Comparison of ENCODE assay signal across 13 cellular contexts in the genomic region with DNA sequence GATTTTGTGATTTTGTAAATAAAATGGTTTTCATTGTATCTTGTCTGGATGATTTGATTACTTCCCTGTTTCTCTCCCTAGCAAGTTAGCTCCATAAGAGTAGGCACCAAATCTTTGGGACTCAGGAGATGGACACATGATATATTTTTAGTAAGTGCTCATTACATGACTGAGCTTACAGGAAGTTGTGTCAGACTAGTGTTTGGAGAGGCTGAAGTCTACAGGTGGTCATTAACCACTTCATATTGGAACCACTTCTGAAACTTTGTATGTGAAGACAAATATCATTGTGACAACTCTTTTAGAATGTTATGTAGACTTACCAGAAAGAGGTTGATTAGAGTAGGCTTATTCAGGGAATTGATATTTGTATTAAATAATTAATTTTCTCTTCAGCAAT. TPM values are rescaled to one million over a fixed set of nuclear protein-coding genes. Genes with fewer than 3 reads are reported as not detected.
DNase-seq lines count a peak whose midpoint lies in the region; ATAC-seq, FAIRE-seq and TF ChIP-seq lines count a peak whose summit lies in the region.
"Had no signal": no experiment of that assay in that cellular context is flagged by ENCODE, and none has a peak within 500 bp of the region (broad histone marks: within the 10 kb centered on the region; RNA-seq: fewer than 3 reads in every experiment).

No MANE protein-coding gene starts in this region.

- no peak overlapping the region for H3K4me3 ChIP-seq in MM.1S (ENCODE audit: low read length)

- H3K36me3 Mint-ChIP-seq in WTC11 = peaks cover 4% of the 10 kb centered on the region

- TF ChIP-seq POLR2A in GM12892 (IDR thresholded peaks at IDR 0.05; ENCODE audit: low read depth, low read length) = no peak

- H3K9ac ChIP-seq in MM.1S (ENCODE audit: low read length) = no peak overlapping the region

- ATAC-seq in GM18499 (IDR thresholded peaks at IDR 0.05; ENCODE audit: insufficient read depth, unreplicated experiment) (peak; percentile 57), GM19467 (IDR thresholded peaks at IDR 0.05; ENCODE audit: unreplicated experiment) (peak; percentile 59), HG02938 (IDR thresholded peaks at IDR 0.05; ENCODE audit: unreplicated experiment) (peak; percentile 72), WTC11 (no peak)

- no peaks in the 10 kb centered on the region for H3K36me3 ChIP-seq in MM.1S (replicated peaks; ENCODE audit: insufficient read depth, low read length)

- peak overlapping the region; percentile 18; the same call in 1 of the 2 replicates for H3K4me2 ChIP-seq in MM.1S (ENCODE audit: low read depth, low read length)

- no peak overlapping the region for H3K27ac Mint-ChIP-seq in WTC11
- H3K27ac Mint-ChIP-seq: activated naive CD4-positive, alpha-beta T cell treated with anti-CD3 and anti-CD28 coated beads for 36 hours had no signal

- 0 out of 2 replicates have a peak, but pooled peaks cover 2% of the 10 kb centered on the region for H3K79me2 ChIP-seq in MM.1S (ENCODE audit: low read length)

- no peaks in the 10 kb centered on the region for H3K9me3 Mint-ChIP-seq in WTC11

- DNase-seq in MM.1S (peak; percentile 51), WTC11 (ENCODE audit: low spot score) (no peak), NCI-H1105 treated with DMSO at 0.1 percent for 48 hours (lab: John Stamatoyannopoulos, UW) (no peak), germinal center (ENCODE audit: low spot score) (no peak), GM12892 (ENCODE audit: insufficient read length) (no peak)
- DNase-seq: activated CD4-positive, alpha-beta T cell treated with anti-CD3 and anti-CD28 coated beads, Interleukin-2, amount 50 U/mL, for 48 hours; activated naive CD4-positive, alpha-beta T cell treated with anti-CD3 and anti-CD28 coated beads for 36 hours; NCI-H1694 treated with DMSO at 0.1 percent for 48 hours; retina; SW 1271 had no signal

- H3K4me3 Mint-ChIP-seq in WTC11 = no peak overlapping the region
- H3K4me3 Mint-ChIP-seq: activated naive CD4-positive, alpha-beta T cell treated with anti-CD3 and anti-CD28 coated beads for 36 hours had no signal

- H2AFZ ChIP-seq in MM.1S (ENCODE audit: low read length) = no peak overlapping the region

- H3K9me3 ChIP-seq in MM.1S (replicated peaks; ENCODE audit: insufficient read depth, low read length) = no peaks in the 10 kb centered on the region

- no peaks in the 10 kb centered on the region for H3K27me3 Mint-ChIP-seq in WTC11 (ENCODE audit: low read depth)

- CTCF ChIA-PET in WTC11 (lab: Charles Lee) = interaction anchor here (1.2 to 3.6 kb wide), 2 partner anchors 18 to 47 kb away, joined by 3 to 27 read pairs; no protein-coding TSS in a partner anchor

- H3K4me1 Mint-ChIP-seq in WTC11 = peaks cover 19% of the 10 kb centered on the region

- H4K20me1 ChIP-seq in MM.1S (ENCODE audit: insufficient read depth, low read length) = no peaks in the 10 kb centered on the region

- peak overlapping the region; percentile 50; the same call in 1 of the 2 replicates for H3K27ac ChIP-seq in MM.1S (ENCODE audit: low read length)

- peaks cover 8% of the 10 kb centered on the region for H3F3A ChIP-seq in MM.1S (ENCODE audit: insufficient read depth, low read length)

- TF ChIP-seq CTCF in MM.1S (IDR thresholded peaks at IDR 0.05; ENCODE audit: low read length) (no peak), WTC11 (IDR thresholded peaks at IDR 0.05) (no peak)

- POLR2A ChIA-PET in WTC11 (lab: Charles Lee) = no interaction called here

- no peaks in the 10 kb centered on the region for H3K9me2 ChIP-seq in MM.1S (replicated peaks; ENCODE audit: insufficient read depth, low read length)

- FAIRE-seq in GM12892 (lab: Jason Lieb, UNC) = no peak

- H3K27me3 ChIP-seq in MM.1S (replicated peaks; ENCODE audit: insufficient read depth, low read length) = no peaks in the 10 kb centered on the region

- H3K4me1 ChIP-seq in MM.1S (ENCODE audit: low read length) = peaks cover 17% of the 10 kb centered on the region

TF ChIP-seq in WTC11, 78 proteins besides CTCF, POLR2A, EP300 and RAD21:
- TF ChIP-seq RELA (CRISPR knock-in tag; IDR thresholded peaks at IDR 0.05; ENCODE audit: borderline replicate concordance) (no peak), NR1H2 (CRISPR knock-in tag; IDR thresholded peaks at IDR 0.05) (no peak), SP1 (CRISPR knock-in tag; conservative IDR thresholded peaks at IDR 0.05) (no peak), FOXP1 (CRISPR knock-in tag; IDR thresholded peaks at IDR 0.05; ENCODE audit: borderline replicate concordance) (no peak), ZNF671 (CRISPR knock-in tag; IDR thresholded peaks at IDR 0.05) (no peak), ESRRA (CRISPR knock-in tag; IDR thresholded peaks at IDR 0.05; ENCODE audit: borderline replicate concordance) (no peak), NFATC4 (CRISPR knock-in tag; IDR thresholded peaks at IDR 0.05) (no peak), ZNF317 (CRISPR knock-in tag; IDR thresholded peaks at IDR 0.05; ENCODE audit: borderline replicate concordance, low read depth) (no peak), ZNF263 (CRISPR knock-in tag; IDR thresholded peaks at IDR 0.05; ENCODE audit: low read depth) (no peak), SMAD3 (CRISPR knock-in tag; IDR thresholded peaks at IDR 0.05; ENCODE audit: borderline replicate concordance) (no peak), JUN (CRISPR knock-in tag; IDR thresholded peaks at IDR 0.05) (no peak), MYBL2 (CRISPR knock-in tag; IDR thresholded peaks at IDR 0.05) (no peak), ZNF219 (CRISPR knock-in tag; IDR thresholded peaks at IDR 0.05; ENCODE audit: borderline replicate concordance) (no peak), ATF2 (CRISPR knock-in tag; IDR thresholded peaks at IDR 0.05; ENCODE audit: borderline replicate concordance, low read depth) (no peak), ZNF512 (CRISPR knock-in tag; IDR thresholded peaks at IDR 0.05; ENCODE audit: borderline replicate concordance) (no peak), ETV6 (CRISPR knock-in tag; IDR thresholded peaks at IDR 0.05) (no peak)
- TF ChIP-seq, protein P1, sequence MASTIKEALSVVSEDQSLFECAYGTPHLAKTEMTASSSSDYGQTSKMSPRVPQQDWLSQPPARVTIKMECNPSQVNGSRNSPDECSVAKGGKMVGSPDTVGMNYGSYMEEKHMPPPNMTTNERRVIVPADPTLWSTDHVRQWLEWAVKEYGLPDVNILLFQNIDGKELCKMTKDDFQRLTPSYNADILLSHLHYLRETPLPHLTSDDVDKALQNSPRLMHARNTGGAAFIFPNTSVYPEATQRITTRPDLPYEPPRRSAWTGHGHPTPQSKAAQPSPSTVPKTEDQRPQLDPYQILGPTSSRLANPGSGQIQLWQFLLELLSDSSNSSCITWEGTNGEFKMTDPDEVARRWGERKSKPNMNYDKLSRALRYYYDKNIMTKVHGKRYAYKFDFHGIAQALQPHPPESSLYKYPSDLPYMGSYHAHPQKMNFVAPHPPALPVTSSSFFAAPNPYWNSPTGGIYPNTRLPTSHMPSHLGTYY (CRISPR knock-in tag; IDR thresholded peaks at IDR 0.05) = no peak
- TF ChIP-seq, protein P2, sequence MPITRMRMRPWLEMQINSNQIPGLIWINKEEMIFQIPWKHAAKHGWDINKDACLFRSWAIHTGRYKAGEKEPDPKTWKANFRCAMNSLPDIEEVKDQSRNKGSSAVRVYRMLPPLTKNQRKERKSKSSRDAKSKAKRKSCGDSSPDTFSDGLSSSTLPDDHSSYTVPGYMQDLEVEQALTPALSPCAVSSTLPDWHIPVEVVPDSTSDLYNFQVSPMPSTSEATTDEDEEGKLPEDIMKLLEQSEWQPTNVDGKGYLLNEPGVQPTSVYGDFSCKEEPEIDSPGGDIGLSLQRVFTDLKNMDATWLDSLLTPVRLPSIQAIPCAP (CRISPR knock-in tag; IDR thresholded peaks at IDR 0.05) = no peak

RNA-seq across cellular contexts. Expression of gene ARHGAP42, which starts 19.1 kb away (rescaled TPM):
- 30.0 to 32.5 TPM (median 31.7 TPM) in 3 replicates for total RNA-seq in WTC11 (2021)
- 1.3 TPM for polyA plus RNA-seq in GM12892 (2012; ENCODE audit: missing spikeins)
- total RNA-seq: activated naive CD4-positive, alpha-beta T cell treated with anti-CD3 and anti-CD28 coated beads for 36 hours had no signal
